ENCODE assay signal across 2 cellular contexts in genomic region chr12:57218030-57218853, GRCh38.
A peak's percentile ranks its signal among the peaks of the same experiment; 100 is the strongest.
TF ChIP-seq lines count a peak whose summit lies in the region.

No MANE protein-coding gene starts in this region.

TF ChIP-seq in HEK293, 187 proteins besides CTCF, POLR2A, EP300 and RAD21 (continued from another document and continues in another):
- TF ChIP-seq PATZ1 (tag by site-specific recombination; IDR thresholded peaks at IDR 0.05) (no peak), ZNF600 (tag by site-specific recombination; IDR thresholded peaks at IDR 0.05) (peak; percentile 67), ZNF514 (tag by site-specific recombination; IDR thresholded peaks at IDR 0.05) (no peak), ZBTB17 (tag by site-specific recombination; IDR thresholded peaks at IDR 0.05) (no peak), ZNF776 (tag by site-specific recombination; IDR thresholded peaks at IDR 0.05; ENCODE audit: borderline replicate concordance) (no peak), ZFHX2 (tag by site-specific recombination; conservative IDR thresholded peaks at IDR 0.05) (peak; percentile 66), TRIM28 (IDR thresholded peaks at IDR 0.05; ENCODE audit: borderline replicate concordance, low read length) (no peak), OSR2 (tag by site-specific recombination; IDR thresholded peaks at IDR 0.05) (no peak), BCL11B (tag by site-specific recombination; IDR thresholded peaks at IDR 0.05; ENCODE audit: low read depth) (no peak), ZNF324 (tag by site-specific recombination; IDR thresholded peaks at IDR 0.05) (no peak), ZSCAN30 (tag by site-specific recombination; IDR thresholded peaks at IDR 0.05) (no peak), ZBTB8A (tag by site-specific recombination; IDR thresholded peaks at IDR 0.05) (no peak), ZNF184 (tag by site-specific recombination; IDR thresholded peaks at IDR 0.05) (no peak), ZNF202 (tag by site-specific recombination; IDR thresholded peaks at IDR 0.05; ENCODE audit: borderline replicate concordance) (no peak), ZNF362 (tag by site-specific recombination; IDR thresholded peaks at IDR 0.05) (no peak), ZNF830 (tag by site-specific recombination; IDR thresholded peaks at IDR 0.05; ENCODE audit: low read depth) (no peak), ZNF76 (tag by site-specific recombination; IDR thresholded peaks at IDR 0.05; ENCODE audit: borderline replicate concordance, low read depth) (no peak), ZNF341 (tag by site-specific recombination; IDR thresholded peaks at IDR 0.05; ENCODE audit: low read depth) (no peak), KLF10 (tag by site-specific recombination; IDR thresholded peaks at IDR 0.05) (no peak), ZNF140 (tag by site-specific recombination; IDR thresholded peaks at IDR 0.05) (no peak), ZNF391 (tag by site-specific recombination; IDR thresholded peaks at IDR 0.05; ENCODE audit: borderline replicate concordance, low read depth) (no peak), GLI4 (tag by site-specific recombination; IDR thresholded peaks at IDR 0.05) (no peak), ZNF211 (tag by site-specific recombination; IDR thresholded peaks at IDR 0.05; ENCODE audit: low read depth) (no peak), ZNF639 (tag by site-specific recombination; IDR thresholded peaks at IDR 0.05) (no peak), ZNF747 (tag by site-specific recombination; IDR thresholded peaks at IDR 0.05) (no peak), ZNF311 (tag by site-specific recombination; IDR thresholded peaks at IDR 0.05; ENCODE audit: borderline replicate concordance) (no peak), EGR2 (tag by site-specific recombination; IDR thresholded peaks at IDR 0.05; ENCODE audit: low read depth) (peak; percentile 64), ZNF404 (tag by site-specific recombination; IDR thresholded peaks at IDR 0.05) (no peak), ZNF398 (tag by site-specific recombination; IDR thresholded peaks at IDR 0.05) (peak; percentile 34), IKZF3 (tag by site-specific recombination; IDR thresholded peaks at IDR 0.05) (0 out of 2 replicates have a peak, but pooled peaks have one; percentile 8), ZNF24 (tag by site-specific recombination; IDR thresholded peaks at IDR 0.05) (no peak)

TF ChIP-seq in WTC11, 78 proteins besides CTCF, POLR2A, EP300 and RAD21 (continued from another document):
- no peak for TF ChIP-seq E2F1 (CRISPR knock-in tag; IDR thresholded peaks at IDR 0.05)
- TF ChIP-seq RORB (CRISPR knock-in tag; IDR thresholded peaks at IDR 0.05) = no peak
- no peak for TF ChIP-seq TEAD4 (CRISPR knock-in tag; IDR thresholded peaks at IDR 0.05)
- TF ChIP-seq NR1H2 (CRISPR knock-in tag; IDR thresholded peaks at IDR 0.05) = no peak
- TF ChIP-seq ZNF423 (CRISPR knock-in tag; IDR thresholded peaks at IDR 0.05) = no peak
- TF ChIP-seq CREB1 (CRISPR knock-in tag; IDR thresholded peaks at IDR 0.05) = no peak
- TF ChIP-seq TCF7 (CRISPR knock-in tag; IDR thresholded peaks at IDR 0.05; ENCODE audit: low read depth) = no peak
- TF ChIP-seq JAZF1 (CRISPR knock-in tag; IDR thresholded peaks at IDR 0.05) = no peak
- TF ChIP-seq ARID4B (CRISPR knock-in tag; IDR thresholded peaks at IDR 0.05; ENCODE audit: borderline replicate concordance) = no peak
